Comparison of ENCODE assay signal across 35 cellular contexts in the genomic region with DNA sequence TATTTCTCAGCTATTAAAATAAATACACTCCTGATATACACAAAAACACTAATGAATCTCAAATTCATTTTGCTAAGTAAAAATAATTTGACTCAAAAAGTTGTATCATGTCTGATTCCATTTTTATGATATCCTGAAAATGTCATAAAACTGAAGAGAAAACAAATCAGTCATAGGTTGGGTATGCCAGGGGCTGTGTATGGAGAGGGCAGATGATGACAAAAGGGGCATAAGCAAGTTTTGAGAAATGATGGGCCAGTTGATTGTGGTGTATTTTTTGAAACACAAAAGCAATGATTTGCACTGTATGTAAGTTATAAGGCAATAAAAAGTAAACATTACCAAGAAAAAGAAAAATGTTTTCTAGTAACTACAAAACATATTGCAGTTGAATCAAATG. TPM values are rescaled to one million over a fixed set of nuclear protein-coding genes. Genes with fewer than 3 reads are reported as not detected.
"Had no signal": no experiment of that assay in that cellular context is flagged by ENCODE, and none has a peak within 500 bp of the region (broad histone marks: within the 10 kb centered on the region; RNA-seq: fewer than 3 reads in every experiment).

No MANE protein-coding gene starts in this region.

- ATAC-seq: activated CD8-positive, alpha-beta T cell treated with anti-CD3 and anti-CD28 coated beads for 36 hours; activated naive CD4-positive, alpha-beta T cell treated with anti-CD3 and anti-CD28 coated beads, Interleukin-2, amount 50 U/mL, for 72 hours; activated T-cell treated with anti-CD3 and anti-CD28 coated beads, Interleukin-2, amount 50 U/mL, for 4 hours; activated T-cell treated with anti-CD3 and anti-CD28 coated beads, Interleukin-2, amount 50 U/mL, for 72 hours; activated T-helper 17 cell treated with anti-CD3 and anti-CD28 coated beads, Interleukin-2, amount 50 U/mL, for 72 hours; body of pancreas had no signal

- H3K4me1 ChIP-seq: adrenal gland, body of pancreas, breast epithelium had no signal

- H3K27me3 ChIP-seq: adrenal gland, body of pancreas, brain microvascular endothelial cell, breast epithelium had no signal

- H3K9me3 Mint-ChIP-seq: activated B cell treated with CpG ODN at 0.5 μM for 24 hours; activated CD4-positive, alpha-beta T cell treated with anti-CD3 and anti-CD28 coated beads, Interleukin-2, amount 10 ng/mL, durations not matched to agents 24 days and 14 days; activated CD8-positive, alpha-beta T cell treated with anti-CD3 and anti-CD28 coated beads for 36 hours; activated naive CD4-positive, alpha-beta T cell treated with anti-CD3 and anti-CD28 coated beads, Interleukin-2, amount 50 U/mL, for 72 hours; activated T-cell treated with anti-CD3 and anti-CD28 coated beads, Interleukin-2, amount 50 U/mL, for 4 hours; activated T-cell treated with anti-CD3 and anti-CD28 coated beads, Interleukin-2, amount 50 U/mL, for 72 hours; activated T-helper 1 cell treated with anti-CD3 and anti-CD28 coated beads, Interleukin-12 subunit alpha, Interleukin-12 subunit beta, Interleukin-2, Interleukin-4 antibody, amounts not matched to agents 30 ng/mL and 10 ng/mL and 1 ng/mL, durations not matched to agents 14 hours and 24 hours and 36 hours; activated T-helper 17 cell treated with anti-CD3 and anti-CD28 coated beads, Interleukin-2, amount 50 U/mL, for 72 hours; T-helper 1 cell treated with Interleukin-12 subunit alpha and Interleukin-12 subunit beta and Interleukin-4 antibody, amounts not matched to agents 30 μg/mL and 1 μg/mL, for 36 hours; T-helper 2 cell treated with Interferon-gamma antibody and Interleukin-4, amounts not matched to agents 5 μg/mL and 100 μg/mL, for 36 hours had no signal

- H3K27ac Mint-ChIP-seq: activated B cell treated with CpG ODN at 0.5 μM for 24 hours; activated CD4-positive, alpha-beta memory T cell treated with anti-CD3 and anti-CD28 coated beads for 36 hours; activated CD4-positive, alpha-beta T cell treated with anti-CD3 and anti-CD28 coated beads, Interleukin-2, amount 10 ng/mL, durations not matched to agents 24 days and 14 days; activated CD8-positive, alpha-beta T cell treated with anti-CD3 and anti-CD28 coated beads for 36 hours; activated naive CD4-positive, alpha-beta T cell treated with anti-CD3 and anti-CD28 coated beads for 36 hours; activated naive CD4-positive, alpha-beta T cell treated with anti-CD3 and anti-CD28 coated beads, Interleukin-2, amount 50 U/mL, for 72 hours; activated naive CD8-positive, alpha-beta T cell treated with anti-CD3 and anti-CD28 coated beads for 36 hours; activated T-cell treated with anti-CD3 and anti-CD28 coated beads, Interleukin-2, amount 50 U/mL, for 72 hours; activated T-helper 1 cell treated with anti-CD3 and anti-CD28 coated beads, Interleukin-12 subunit alpha, Interleukin-12 subunit beta, Interleukin-2, Interleukin-4 antibody, amounts not matched to agents 30 ng/mL and 10 ng/mL and 1 ng/mL, durations not matched to agents 14 hours and 24 hours and 36 hours; activated T-helper 17 cell treated with anti-CD3 and anti-CD28 coated beads, Interleukin-2, amount 50 U/mL, for 72 hours; T-helper 1 cell treated with Interleukin-12 subunit alpha and Interleukin-12 subunit beta and Interleukin-4 antibody, amounts not matched to agents 30 μg/mL and 1 μg/mL, for 36 hours; T-helper 2 cell treated with Interferon-gamma antibody and Interleukin-4, amounts not matched to agents 5 μg/mL and 100 μg/mL, for 36 hours had no signal

- H3K27me3 Mint-ChIP-seq: activated CD4-positive, alpha-beta T cell treated with anti-CD3 and anti-CD28 coated beads, Interleukin-2, amount 10 ng/mL, durations not matched to agents 24 days and 14 days had no signal

- H3K4me3 ChIP-seq: adrenal gland, body of pancreas, breast epithelium had no signal

- H3K4me3 Mint-ChIP-seq: activated B cell treated with CpG ODN at 0.5 μM for 24 hours; activated CD4-positive, alpha-beta memory T cell treated with anti-CD3 and anti-CD28 coated beads for 36 hours; activated CD4-positive, alpha-beta T cell treated with anti-CD3 and anti-CD28 coated beads, Interleukin-2, amount 10 ng/mL, durations not matched to agents 24 days and 14 days; activated CD8-positive, alpha-beta T cell treated with anti-CD3 and anti-CD28 coated beads for 36 hours; activated naive CD4-positive, alpha-beta T cell treated with anti-CD3 and anti-CD28 coated beads for 36 hours; activated naive CD8-positive, alpha-beta T cell treated with anti-CD3 and anti-CD28 coated beads for 36 hours; activated T-cell treated with anti-CD3 and anti-CD28 coated beads, Interleukin-2, amount 50 U/mL, for 4 hours; activated T-cell treated with anti-CD3 and anti-CD28 coated beads, Interleukin-2, amount 50 U/mL, for 72 hours; activated T-helper 1 cell treated with anti-CD3 and anti-CD28 coated beads, Interleukin-12 subunit alpha, Interleukin-12 subunit beta, Interleukin-2, Interleukin-4 antibody, amounts not matched to agents 30 ng/mL and 10 ng/mL and 1 ng/mL, durations not matched to agents 14 hours and 24 hours and 36 hours; activated T-helper 17 cell treated with anti-CD3 and anti-CD28 coated beads, Interleukin-2, amount 50 U/mL, for 72 hours; T-helper 1 cell treated with Interleukin-12 subunit alpha and Interleukin-12 subunit beta and Interleukin-4 antibody, amounts not matched to agents 30 μg/mL and 1 μg/mL, for 36 hours; T-helper 2 cell treated with Interferon-gamma antibody and Interleukin-4, amounts not matched to agents 5 μg/mL and 100 μg/mL, for 36 hours had no signal

- H3K27ac ChIP-seq: adrenal gland, body of pancreas, brain microvascular endothelial cell, breast epithelium, VCaP had no signal

- H3K36me3 ChIP-seq: adrenal gland, brain microvascular endothelial cell, breast epithelium had no signal

- H3K4me1 Mint-ChIP-seq: activated B cell treated with CpG ODN at 0.5 μM for 24 hours; activated CD4-positive, alpha-beta T cell treated with anti-CD3 and anti-CD28 coated beads, Interleukin-2, amount 10 ng/mL, durations not matched to agents 24 days and 14 days; activated naive CD8-positive, alpha-beta T cell treated with anti-CD3 and anti-CD28 coated beads for 36 hours; activated T-helper 17 cell treated with anti-CD3 and anti-CD28 coated beads, Interleukin-2, amount 50 U/mL, for 72 hours had no signal

- DNase-seq: activated B cell treated with CpG ODN at 0.5 μM for 24 hours; activated CD4-positive, alpha-beta memory T cell treated with anti-CD3 and anti-CD28 coated beads for 36 hours; activated CD4-positive, alpha-beta T cell treated with anti-CD3 and anti-CD28 coated beads for 4 hours; activated CD4-positive, alpha-beta T cell treated with anti-CD3 and anti-CD28 coated beads, Interleukin-2, amount 10 ng/mL, durations not matched to agents 24 days and 14 days; activated CD4-positive, alpha-beta T cell treated with anti-CD3 and anti-CD28 coated beads, Interleukin-2, amount 50 U/mL, for 1 hour; activated CD4-positive, alpha-beta T cell treated with anti-CD3 and anti-CD28 coated beads, Interleukin-2, amount 50 U/mL, for 4 hours; activated CD4-positive, CD25-positive, alpha-beta regulatory T cell treated with anti-CD3 and anti-CD28 coated beads, Interleukin-2, amount 50 U/mL, for 72 hours; activated CD8-positive, alpha-beta memory T cell treated with anti-CD3 and anti-CD28 coated beads, Interleukin-2, amount 50 U/mL, for 4 hours; activated CD8-positive, alpha-beta T cell treated with anti-CD3 and anti-CD28 coated beads for 36 hours; activated effector memory CD4-positive, alpha-beta T cell treated with anti-CD3 and anti-CD28 coated beads, Interleukin-2, amount 50 U/mL, for 16 hours; activated gamma-delta T cell treated with Interleukin-2 at 50 U/mL for 16 hours; activated naive CD4-positive, alpha-beta T cell; activated naive CD4-positive, alpha-beta T cell treated with anti-CD3 and anti-CD28 coated beads for 36 hours; activated naive CD4-positive, alpha-beta T cell treated with anti-CD3 and anti-CD28 coated beads, Interleukin-2, amount 50 U/mL, for 16 hours; activated naive CD8-positive, alpha-beta T cell treated with anti-CD3 and anti-CD28 coated beads for 36 hours; activated T-cell treated with anti-CD3 and anti-CD28 coated beads for 4 hours; activated T-cell treated with anti-CD3 and anti-CD28 coated beads, Interleukin-2, amount 50 U/mL, for 1 hour; activated T-cell treated with anti-CD3 and anti-CD28 coated beads, Interleukin-2, amount 50 U/mL, for 4 hours; activated T-cell treated with anti-CD3 and anti-CD28 coated beads, Interleukin-2, amount 50 U/mL, for 72 hours; adrenal gland; amniotic stem cell; aorta; body of pancreas; brain microvascular endothelial cell; central memory CD4-positive, alpha-beta T cell; T-helper 2 cell; T-helper 9 cell had no signal

- H3K36me3 Mint-ChIP-seq: activated CD4-positive, alpha-beta memory T cell treated with anti-CD3 and anti-CD28 coated beads for 36 hours; activated naive CD4-positive, alpha-beta T cell treated with anti-CD3 and anti-CD28 coated beads, Interleukin-2, amount 50 U/mL, for 72 hours had no signal

- H3K9me3 ChIP-seq: body of pancreas, breast epithelium had no signal

RNA-seq across cellular contexts. Expression of gene TSPAN12, which starts 57.4 kb away (rescaled TPM):
- total RNA-seq: activated B cell treated with CpG ODN at 0.5 μM for 24 hours; activated CD4-positive, alpha-beta memory T cell treated with anti-CD3 and anti-CD28 coated beads for 36 hours; activated CD4-positive, alpha-beta T cell treated with anti-CD3 and anti-CD28 coated beads, Interleukin-2, amount 10 ng/mL, durations not matched to agents 24 days and 14 days; activated CD8-positive, alpha-beta memory T cell treated with anti-CD3 and anti-CD28 coated beads for 36 hours; activated CD8-positive, alpha-beta T cell treated with anti-CD3 and anti-CD28 coated beads for 36 hours; activated naive CD4-positive, alpha-beta T cell treated with anti-CD3 and anti-CD28 coated beads for 36 hours; activated naive CD4-positive, alpha-beta T cell treated with anti-CD3 and anti-CD28 coated beads, Interleukin-2, amount 50 U/mL, for 72 hours; activated naive CD8-positive, alpha-beta T cell treated with anti-CD3 and anti-CD28 coated beads for 36 hours; activated T-helper 1 cell treated with anti-CD3 and anti-CD28 coated beads, Interleukin-12 subunit alpha, Interleukin-12 subunit beta, Interleukin-2, Interleukin-4 antibody, amounts not matched to agents 30 ng/mL and 10 ng/mL and 1 ng/mL, durations not matched to agents 14 hours and 24 hours and 36 hours; activated T-helper 17 cell treated with anti-CD3 and anti-CD28 coated beads, Interleukin-2, amount 50 U/mL, for 72 hours had no signal
